In genomic region chr11:20599424-20600346, GRCh38 we compare ENCODE assay signal across 10 cellular contexts. TPM values are rescaled to one million over a fixed set of nuclear protein-coding genes. Genes with fewer than 3 reads are reported as not detected.
A peak's percentile ranks its signal among the peaks of the same experiment; 100 is the strongest.
DNase-seq lines count a peak whose midpoint lies in the region; ATAC-seq and TF ChIP-seq lines count a peak whose summit lies in the region.
"Had no signal": no experiment of that assay in that cellular context is flagged by ENCODE, and none has a peak within 500 bp of the region (broad histone marks: within the 10 kb centered on the region; RNA-seq: fewer than 3 reads in every experiment).

Gene SLC6A5, plus strand, starts transcription at chr11:20599608. Its CDS starts 65 bp downstream, at chr11:20599673.

- H3K27ac ChIP-seq in left ventricle myocardium inferior (replicated peaks) = no peak within 1 kb of the TSS
- no peak within 1 kb of the TSS for H3K27ac ChIP-seq in testis
- no peak within 1 kb of the TSS for H3K27ac ChIP-seq in spleen

- peaks cover 2 to 3% of the 10 kb centered on the region in 2 donors for H3K9me3 Mint-ChIP-seq in natural killer cell
- peaks cover 5% of the 10 kb centered on the region for H3K9me3 Mint-ChIP-seq in stimulated activated memory B cell treated with anti-CD40 and anti-IgM and Interleukin-4, amounts not matched to agents 10 μg/mL and 1 μg/mL and 100 μg/mL, for 72 hours

- no peak for TF ChIP-seq POLR2A in testis (IDR thresholded peaks at IDR 0.05)
- no peak for TF ChIP-seq POLR2A in spleen (IDR thresholded peaks at IDR 0.05)

- WGBS in testis, 2 donors = 6% methylated on average over 27 of the region's 27 CpGs
- 11 to 16% (median 13%) methylated on average over 23 to 27 of the region's 27 CpGs for WGBS in spleen, 5 donors

- H3K4me1 ChIP-seq in left ventricle myocardium inferior = peaks cover 14% of the 10 kb centered on the region
- no peaks in the 10 kb centered on the region for H3K4me1 ChIP-seq in testis
- H3K4me1 ChIP-seq in spleen = peaks cover 0 to 10% (median 4%) of the 10 kb centered on the region in 6 donors

- no peaks in the 10 kb centered on the region for H3K9me3 ChIP-seq in left ventricle myocardium inferior (replicated peaks)
- H3K9me3 ChIP-seq in testis = no peaks in the 10 kb centered on the region
- no peaks in the 10 kb centered on the region for H3K9me3 ChIP-seq in spleen

- peaks cover 0 to 6% of the 10 kb centered on the region in 2 donors for H3K4me1 Mint-ChIP-seq in natural killer cell
- H3K4me1 Mint-ChIP-seq in stimulated activated memory B cell treated with anti-CD40 and anti-IgM and Interleukin-4, amounts not matched to agents 10 μg/mL and 1 μg/mL and 100 μg/mL, for 72 hours = peaks cover 6% of the 10 kb centered on the region

- H3K27me3 Mint-ChIP-seq in natural killer cell (ENCODE audit: low read depth in 2 of 2) = peaks cover 65 to 74% of the 10 kb centered on the region in 2 donors
- peaks cover 86% of the 10 kb centered on the region for H3K27me3 Mint-ChIP-seq in stimulated activated memory B cell treated with anti-CD40 and anti-IgM and Interleukin-4, amounts not matched to agents 10 μg/mL and 1 μg/mL and 100 μg/mL, for 72 hours

- no peaks in the 10 kb centered on the region for H3K36me3 ChIP-seq in left ventricle myocardium inferior
- H3K36me3 ChIP-seq in testis (ENCODE audit: low read depth, missing control alignments) = no peaks in the 10 kb centered on the region
- no peaks in the 10 kb centered on the region for H3K36me3 ChIP-seq in spleen

- H3K4me3 ChIP-seq in left ventricle myocardium inferior (no peak within 1 kb of the TSS), testis (no peak within 1 kb of the TSS), spleen (no peak within 1 kb of the TSS)

- peak; percentile 4 for DNase-seq in activated naive CD4-positive, alpha-beta T cell treated with Interleukin-2 at 50 U/mL for 16 hours
- no peak for DNase-seq in activated naive CD4-positive, alpha-beta T cell (lab: John Stamatoyannopoulos, UW)
- peak; percentile 21 for DNase-seq in SW480 (ENCODE audit: low spot score)
- DNase-seq in left ventricle myocardium inferior = peak; percentile 32
- DNase-seq in testis = peak; percentile 77
- DNase-seq in natural killer cell = no peak
- DNase-seq in spleen = no peak

- no peak within 1 kb of the TSS for H3K4me3 Mint-ChIP-seq in natural killer cell
- H3K4me3 Mint-ChIP-seq in stimulated activated memory B cell treated with anti-CD40 and anti-IgM and Interleukin-4, amounts not matched to agents 10 μg/mL and 1 μg/mL and 100 μg/mL, for 72 hours = no peak within 1 kb of the TSS

- H3K36me3 Mint-ChIP-seq in natural killer cell = peaks cover 7% of the 10 kb centered on the region
- no peaks in the 10 kb centered on the region for H3K36me3 Mint-ChIP-seq in stimulated activated memory B cell treated with anti-CD40 and anti-IgM and Interleukin-4, amounts not matched to agents 10 μg/mL and 1 μg/mL and 100 μg/mL, for 72 hours

- H3K27me3 ChIP-seq in left ventricle myocardium inferior (ENCODE audit: low read depth) (peaks cover 100% of the 10 kb centered on the region), testis (no peaks in the 10 kb centered on the region), spleen (replicated peaks in 1 of 7) (peaks cover 9 to 100% (median 96%) of the 10 kb centered on the region in 7 donors)

- no peak for ATAC-seq in natural killer cell
- ATAC-seq in stimulated activated memory B cell treated with anti-CD40 and anti-IgM and Interleukin-4, amounts not matched to agents 10 μg/mL and 1 μg/mL and 100 μg/mL, for 72 hours = no peak
- ATAC-seq: left colon had no signal

- TF ChIP-seq CTCF in left ventricle myocardium inferior (IDR thresholded peaks at IDR 0.05; ENCODE audit: borderline replicate concordance) (no peak), testis (IDR thresholded peaks at IDR 0.05) (no peak), natural killer cell (IDR thresholded peaks at IDR 0.05) (no peak), spleen (IDR thresholded peaks at IDR 0.05 in 8 of 11, conservative IDR thresholded peaks at IDR 0.05 in 3 of 11) (no peak)

- H3K27ac Mint-ChIP-seq in natural killer cell = no peak within 1 kb of the TSS
- no peak within 1 kb of the TSS for H3K27ac Mint-ChIP-seq in stimulated activated memory B cell treated with anti-CD40 and anti-IgM and Interleukin-4, amounts not matched to agents 10 μg/mL and 1 μg/mL and 100 μg/mL, for 72 hours

- intact Hi-C loops in left ventricle myocardium inferior (cut with micrococcal nuclease) (loop anchor here (10.0 kb wide), 1 partner anchor 205 kb away; no protein-coding TSS in a partner anchor), testis (cut with DNase I; ENCODE audit: low total_unique reads) (no loop called here), natural killer cell (cut with micrococcal nuclease) (no loop called here), spleen (cut with DNase I; ENCODE audit: low total_unique reads) (no loop called here)

RNA-seq across cellular contexts. Expression of gene SLC6A5, which starts in this region (rescaled TPM):
- total RNA-seq in left ventricle myocardium inferior (not detected), testis (1 to 10 TPM; 1.5 to 1.9 TPM), natural killer cell (not detected), spleen (not detected)
- polyA plus RNA-seq in testis (ENCODE audit: insufficient read depth, low read depth, low replicate concordance) (2.1 TPM), spleen (not detected)
- total RNA-seq: left colon, ureter had no signal

Comparison
In these comparisons a context has a peak if more than half of its experiments do, and no peak if none do; other contexts are left out.
1. DNase-seq: peak in activated naive CD4-positive, alpha-beta T cell treated with Interleukin-2 at 50 U/mL for 16 hours (single experiment), SW480 (single experiment) and testis (single experiment); none in activated naive CD4-positive, alpha-beta T cell (0 of 4), natural killer cell (single experiment) and spleen (single experiment).
2. Peak in DNase-seq in left ventricle myocardium inferior; RNA of the gene not detected or under 1 TPM.